34 cellular contexts compared by ENCODE assay signal in the genomic region with DNA sequence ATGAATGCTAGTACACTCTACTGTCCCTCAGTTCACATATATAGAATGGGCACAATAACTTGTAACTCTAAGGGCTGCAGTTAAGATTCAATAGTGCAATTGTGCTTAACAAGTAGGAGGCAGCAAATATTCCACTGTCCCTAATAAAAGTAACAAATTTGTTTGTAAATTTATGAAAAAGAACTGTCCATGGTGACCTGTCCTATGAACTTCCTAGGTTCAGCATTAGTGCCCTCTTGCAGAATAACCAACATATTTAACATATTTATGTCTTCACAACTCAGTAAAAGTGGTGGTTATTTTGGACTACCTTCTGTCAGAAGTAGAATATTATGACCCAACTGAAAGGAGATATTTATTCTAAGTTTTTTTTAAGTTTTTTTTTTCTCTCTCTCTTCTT.
DNase-seq lines count a peak whose midpoint lies in the region; ATAC-seq and TF ChIP-seq lines count a peak whose summit lies in the region.
"Had no signal": no experiment of that assay in that cellular context is flagged by ENCODE, and none has a peak within 500 bp of the region (broad histone marks: within the 10 kb centered on the region; RNA-seq: fewer than 3 reads in every experiment).

No MANE protein-coding gene starts in this region.

- H3K27me3 ChIP-seq in esophagus muscularis mucosa: no peaks in the 10 kb centered on the region
- no peaks in the 10 kb centered on the region for H3K27me3 ChIP-seq in gastroesophageal sphincter
- H3K27me3 ChIP-seq: BE2C; BLaER1; BLaER1 treated with 17β-estradiol and CSF1 and Interleukin-3, amounts not matched to agents 10 nM and 100 nM had no signal

- H3K4me1 Mint-ChIP-seq in T-helper 17 cell: peaks cover 2% of the 10 kb centered on the region
- H3K4me1 Mint-ChIP-seq: B cell; CD14-positive monocyte; CD4-positive, CD25-positive, alpha-beta regulatory T cell had no signal

- ATAC-seq in gastroesophageal sphincter (no peak), T-helper 17 cell (no peak)
- ATAC-seq: A549; CD8-positive, alpha-beta T cell had no signal

- H3K27me3 Mint-ChIP-seq in T-helper 17 cell: no peaks in the 10 kb centered on the region
- H3K27me3 Mint-ChIP-seq: B cell; CD4-positive, alpha-beta memory T cell; CD4-positive, alpha-beta T cell; CD8-positive, alpha-beta memory T cell had no signal

- TF ChIP-seq CTCF in HEK293 (tag by site-specific recombination; IDR thresholded peaks at IDR 0.05): no peak
- TF ChIP-seq CTCF in esophagus muscularis mucosa (IDR thresholded peaks at IDR 0.05): no peak
- TF ChIP-seq CTCF in gastroesophageal sphincter (IDR thresholded peaks at IDR 0.05): no peak

- no peak for TF ChIP-seq RAD21 in Ishikawa (IDR thresholded peaks at IDR 0.05; ENCODE audit: low read depth)

- intact Hi-C loops in esophagus muscularis mucosa (cut with DNase I): loop anchor here (10.0 kb wide), 2 partner anchors 97 to 447 kb away; partner anchors contain the start of gene RSPO3

- no peaks in the 10 kb centered on the region for H3K36me3 ChIP-seq in HEK293 (ENCODE audit: control insufficient read depth in 2 of 2, insufficient read depth in 1 of 2, low read length in 2 of 2)
- H3K36me3 ChIP-seq in esophagus muscularis mucosa: no peaks in the 10 kb centered on the region
- no peaks in the 10 kb centered on the region for H3K36me3 ChIP-seq in gastroesophageal sphincter
- H3K36me3 ChIP-seq: BE2C; BLaER1; BLaER1 treated with 17β-estradiol and CSF1 and Interleukin-3, amounts not matched to agents 10 nM and 100 nM had no signal

- H3K36me3 Mint-ChIP-seq in T-helper 17 cell (ENCODE audit: low read depth): no peaks in the 10 kb centered on the region
- H3K36me3 Mint-ChIP-seq: CD14-positive monocyte; CD4-positive, alpha-beta memory T cell; CD4-positive, CD25-positive, alpha-beta regulatory T cell; CD8-positive, alpha-beta memory T cell; CD8-positive, alpha-beta T cell had no signal

- no peak for DNase-seq in esophagus muscularis mucosa (ENCODE audit: extremely low spot score)
- no peak for DNase-seq in effector CD8-positive, alpha-beta T cell (lab: John Stamatoyannopoulos, UW)
- DNase-seq in T-helper 17 cell: no peak
- no peak for DNase-seq in DMS153 (lab: John Stamatoyannopoulos, UW)
- DNase-seq in CD1c-positive myeloid dendritic cell (ENCODE audit: extremely low spot score): no peak
- DNase-seq: 8988T; ACHN; AML-193; BE2C; C1 segment of cervical spinal cord; Caco-2; Calu3; CD4-positive, alpha-beta memory T cell; CD4-positive, alpha-beta T cell; CD4-positive, CD25-positive, alpha-beta regulatory T cell; CD8-positive, alpha-beta memory T cell; CD8-positive, alpha-beta T cell; COR-L47; DMS 273 treated with DMSO at 0.1 percent for 48 hours; DMS53; DMS79; DMS79 treated with DMSO at 0.1 percent for 48 hours; DND-41; EL had no signal

- H3K4me1 ChIP-seq in HEK293 (ENCODE audit: control insufficient read depth, insufficient read depth, low read length) (no peaks in the 10 kb centered on the region), esophagus muscularis mucosa (peaks cover 0 to 57% (median 54%) of the 10 kb centered on the region in 4 donors), gastroesophageal sphincter (peaks cover 0 to 54% (median 9%) of the 10 kb centered on the region in 3 donors)
- H3K4me1 ChIP-seq: A549, BE2C, BLaER1, Caco-2 had no signal

- H3K4me3 Mint-ChIP-seq in T-helper 17 cell: no peak overlapping the region
- H3K4me3 Mint-ChIP-seq: B cell; CD14-positive monocyte; CD4-positive, alpha-beta memory T cell; CD4-positive, alpha-beta T cell; CD4-positive, CD25-positive, alpha-beta regulatory T cell; CD8-positive, alpha-beta memory T cell; CD8-positive, alpha-beta T cell had no signal

- H3K4me3 ChIP-seq in HEK293 (ENCODE audit: low read depth, low read length): no peak overlapping the region
- H3K4me3 ChIP-seq in esophagus muscularis mucosa: no peak overlapping the region
- no peak overlapping the region for H3K4me3 ChIP-seq in gastroesophageal sphincter
- H3K4me3 ChIP-seq: A549; BLaER1; BLaER1 treated with 17β-estradiol and CSF1 and Interleukin-3, amounts not matched to agents 10 nM and 100 nM had no signal

- TF ChIP-seq EP300 in Ishikawa (IDR thresholded peaks at IDR 0.05; ENCODE audit: borderline replicate concordance): no peak
- no peak for TF ChIP-seq EP300 in esophagus muscularis mucosa (IDR thresholded peaks at IDR 0.05)
- no peak for TF ChIP-seq EP300 in gastroesophageal sphincter (IDR thresholded peaks at IDR 0.05)

- TF ChIP-seq POLR2A in esophagus muscularis mucosa (IDR thresholded peaks at IDR 0.05; ENCODE audit: low read depth): no peak
- TF ChIP-seq POLR2A in gastroesophageal sphincter (IDR thresholded peaks at IDR 0.05): no peak

- no peak overlapping the region for H3K27ac ChIP-seq in HEK293 (ENCODE audit: extremely low read depth, low read depth, low read length)
- H3K27ac ChIP-seq in esophagus muscularis mucosa (replicated peaks in 1 of 4): peak overlapping the region; percentile 14 to 70 (median 50)
- peak overlapping the region; percentile 49 to 73 (median 69) for H3K27ac ChIP-seq in gastroesophageal sphincter
- H3K27ac ChIP-seq: 22Rv1; A549; BLaER1; BLaER1 treated with 17β-estradiol and CSF1 and Interleukin-3, amounts not matched to agents 10 nM and 100 nM; C4-2B had no signal

- H3K27ac Mint-ChIP-seq in T-helper 17 cell: no peak overlapping the region
- H3K27ac Mint-ChIP-seq: B cell; CD14-positive monocyte; CD4-positive, alpha-beta memory T cell; CD4-positive, alpha-beta T cell; CD4-positive, CD25-positive, alpha-beta regulatory T cell; CD8-positive, alpha-beta memory T cell; CD8-positive, alpha-beta T cell had no signal

- H3K9me3 ChIP-seq in HEK293 (ENCODE audit: control insufficient read depth, insufficient read depth, low read depth, low read length): no peaks in the 10 kb centered on the region
- H3K9me3 ChIP-seq in esophagus muscularis mucosa: no peaks in the 10 kb centered on the region
- H3K9me3 ChIP-seq in gastroesophageal sphincter: no peaks in the 10 kb centered on the region
- H3K9me3 ChIP-seq in T-helper 17 cell (ENCODE audit: control insufficient read depth, low read length, poor library complexity, severe bottlenecking): no peaks in the 10 kb centered on the region
- H3K9me3 ChIP-seq: BE2C, BLaER1 had no signal

- CTCF ChIA-PET in HEK293 (lab: Yijun Ruan, JAX): no interaction called here

- POLR2A ChIA-PET in HEK293 (lab: Yijun Ruan, JAX): no interaction called here

TF ChIP-seq in HEK293, 187 proteins besides CTCF, POLR2A, EP300 and RAD21:
- TF ChIP-seq ZFP37 (tag by site-specific recombination; IDR thresholded peaks at IDR 0.05) (no peak), GLIS2 (tag by site-specific recombination; IDR thresholded peaks at IDR 0.05) (no peak), ZNF223 (tag by site-specific recombination; IDR thresholded peaks at IDR 0.05) (no peak)
- TF ChIP-seq, protein P1, sequence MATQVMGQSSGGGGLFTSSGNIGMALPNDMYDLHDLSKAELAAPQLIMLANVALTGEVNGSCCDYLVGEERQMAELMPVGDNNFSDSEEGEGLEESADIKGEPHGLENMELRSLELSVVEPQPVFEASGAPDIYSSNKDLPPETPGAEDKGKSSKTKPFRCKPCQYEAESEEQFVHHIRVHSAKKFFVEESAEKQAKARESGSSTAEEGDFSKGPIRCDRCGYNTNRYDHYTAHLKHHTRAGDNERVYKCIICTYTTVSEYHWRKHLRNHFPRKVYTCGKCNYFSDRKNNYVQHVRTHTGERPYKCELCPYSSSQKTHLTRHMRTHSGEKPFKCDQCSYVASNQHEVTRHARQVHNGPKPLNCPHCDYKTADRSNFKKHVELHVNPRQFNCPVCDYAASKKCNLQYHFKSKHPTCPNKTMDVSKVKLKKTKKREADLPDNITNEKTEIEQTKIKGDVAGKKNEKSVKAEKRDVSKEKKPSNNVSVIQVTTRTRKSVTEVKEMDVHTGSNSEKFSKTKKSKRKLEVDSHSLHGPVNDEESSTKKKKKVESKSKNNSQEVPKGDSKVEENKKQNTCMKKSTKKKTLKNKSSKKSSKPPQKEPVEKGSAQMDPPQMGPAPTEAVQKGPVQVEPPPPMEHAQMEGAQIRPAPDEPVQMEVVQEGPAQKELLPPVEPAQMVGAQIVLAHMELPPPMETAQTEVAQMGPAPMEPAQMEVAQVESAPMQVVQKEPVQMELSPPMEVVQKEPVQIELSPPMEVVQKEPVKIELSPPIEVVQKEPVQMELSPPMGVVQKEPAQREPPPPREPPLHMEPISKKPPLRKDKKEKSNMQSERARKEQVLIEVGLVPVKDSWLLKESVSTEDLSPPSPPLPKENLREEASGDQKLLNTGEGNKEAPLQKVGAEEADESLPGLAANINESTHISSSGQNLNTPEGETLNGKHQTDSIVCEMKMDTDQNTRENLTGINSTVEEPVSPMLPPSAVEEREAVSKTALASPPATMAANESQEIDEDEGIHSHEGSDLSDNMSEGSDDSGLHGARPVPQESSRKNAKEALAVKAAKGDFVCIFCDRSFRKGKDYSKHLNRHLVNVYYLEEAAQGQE (tag by site-specific recombination; IDR thresholded peaks at IDR 0.05): peak; percentile 42

TF ChIP-seq in Ishikawa, 13 proteins besides CTCF, POLR2A, EP300 and RAD21 (continues in another document):
- TF ChIP-seq EGR1 (IDR thresholded peaks at IDR 0.05): no peak
- no peak for TF ChIP-seq MAX (IDR thresholded peaks at IDR 0.05)
